11 cellular contexts compared by ENCODE assay signal in genomic region chr9:3244963-3245653, GRCh38.
DNase-seq lines count a peak whose midpoint lies in the region; ATAC-seq and TF ChIP-seq lines count a peak whose summit lies in the region.
"Had no signal": no experiment of that assay in that cellular context is flagged by ENCODE, and none has a peak within 500 bp of the region (broad histone marks: within the 10 kb centered on the region; RNA-seq: fewer than 3 reads in every experiment).

No MANE protein-coding gene starts in this region.

- no peaks in the 10 kb centered on the region for H3K36me3 ChIP-seq in CD8-positive, alpha-beta T cell (ENCODE audit: insufficient read depth, low read length)

- POLR2A ChIA-PET in CD8-positive, alpha-beta T cell (lab: Charles Lee) = no interaction called here

- H3K9me3 ChIP-seq in CD8-positive, alpha-beta T cell (ENCODE audit: low read length) = no peaks in the 10 kb centered on the region

- H3K27ac Mint-ChIP-seq in CD8-positive, alpha-beta T cell = no peak overlapping the region

- intact Hi-C loops in CD8-positive, alpha-beta T cell (cut with DNase I, micrococcal nuclease) = loop anchor here in 1 of 2 experiments (5.0 to 10.0 kb wide), 3 partner anchors 400 to 1122 kb away; no protein-coding TSS in a partner anchor

- ATAC-seq in GM18511 (IDR thresholded peaks at IDR 0.05; ENCODE audit: unreplicated experiment) (peak; percentile 47), GM21526 (IDR thresholded peaks at IDR 0.05; ENCODE audit: low FRiP score, unreplicated experiment) (peak; percentile 63), HG03460 (IDR thresholded peaks at IDR 0.05; ENCODE audit: unreplicated experiment) (peak; percentile 75), HG03039 (IDR thresholded peaks at IDR 0.05; ENCODE audit: unreplicated experiment) (no peak)
- ATAC-seq in CD8-positive, alpha-beta T cell = no peak

- H3K4me1 Mint-ChIP-seq in CD8-positive, alpha-beta T cell (ENCODE audit: low read depth) = no peaks in the 10 kb centered on the region

- CTCF ChIA-PET in CD8-positive, alpha-beta T cell (lab: Charles Lee) = interaction anchor here (0.7 kb wide), 1 partner anchor 196 kb away, joined by 3 read pairs; no protein-coding TSS in a partner anchor

- no peaks in the 10 kb centered on the region for H3K4me1 ChIP-seq in CD8-positive, alpha-beta T cell (ENCODE audit: insufficient read depth, low read length)

- TF ChIP-seq CTCF in epithelial cell of esophagus (IDR thresholded peaks at IDR 0.05; ENCODE audit: insufficient read depth, low read depth, low read length, missing control alignments) = no peak
- no peak for TF ChIP-seq CTCF in CD8-positive, alpha-beta T cell (IDR thresholded peaks at IDR 0.05)

- H3K27ac ChIP-seq in CD8-positive, alpha-beta T cell (ENCODE audit: low read depth, low read length) = no peak overlapping the region

- peak; percentile 8 for DNase-seq in epithelial cell of esophagus (ENCODE audit: low read depth)
- no peak for DNase-seq in GM03348 (ENCODE audit: low spot score)
- no peak for DNase-seq in iPS-NIHi11 (ENCODE audit: low spot score)
- no peak for DNase-seq in CD8-positive, alpha-beta T cell
- DNase-seq: activated gamma-delta T cell, DMS53, NCI-H187 treated with DMSO at 0.1 percent for 48 hours had no signal

- no peaks in the 10 kb centered on the region for H3K27me3 ChIP-seq in CD8-positive, alpha-beta T cell (ENCODE audit: insufficient read depth, low read length)

- H3K9me3 Mint-ChIP-seq in CD8-positive, alpha-beta T cell = no peaks in the 10 kb centered on the region

- no peaks in the 10 kb centered on the region for H3K27me3 Mint-ChIP-seq in CD8-positive, alpha-beta T cell (ENCODE audit: low read depth)

- H3K36me3 Mint-ChIP-seq in CD8-positive, alpha-beta T cell = peaks cover 36% of the 10 kb centered on the region

- H3K4me3 ChIP-seq in epithelial cell of esophagus (ENCODE audit: low read length) = no peak overlapping the region
- H3K4me3 ChIP-seq in CD8-positive, alpha-beta T cell (ENCODE audit: low read depth, low read length) = no peak overlapping the region

- H3K4me3 Mint-ChIP-seq in CD8-positive, alpha-beta T cell = no peak overlapping the region

Comparison
In these comparisons a context has a peak if more than half of its experiments do, and no peak if none do; other contexts are left out.
1. ATAC-seq: peak in GM18511 (single experiment), GM21526 (single experiment) and HG03460 (single experiment); none in HG03039 (single experiment) and CD8-positive, alpha-beta T cell (single experiment).